Comparison of ENCODE assay signal across 9 cellular contexts in genomic region chr6:125904871-125905270, GRCh38. TPM values are rescaled to one million over a fixed set of nuclear protein-coding genes. Genes with fewer than 3 reads are reported as not detected.
A peak's percentile ranks its signal among the peaks of the same experiment; 100 is the strongest.
DNase-seq lines count a peak whose midpoint lies in the region; ATAC-seq, FAIRE-seq and TF ChIP-seq lines count a peak whose summit lies in the region.
"Had no signal": no experiment of that assay in that cellular context is flagged by ENCODE, and none has a peak within 500 bp of the region (broad histone marks: within the 10 kb centered on the region; RNA-seq: fewer than 3 reads in every experiment).

No MANE protein-coding gene starts in this region.

- H3K79me2 ChIP-seq in keratinocyte (ENCODE audit: control insufficient read depth, insufficient read depth, low read length), result no peaks in the 10 kb centered on the region

- dilution Hi-C loops in keratinocyte (cut with MboI; ENCODE audit: extremely low pct_ligation_motif_present, low sequenced_read_pairs), result no loop called here

- H3K4me1 ChIP-seq in keratinocyte (ENCODE audit: control insufficient read depth, extremely low read depth, insufficient read depth, low read length) (peaks cover 7% of the 10 kb centered on the region), tibial artery (no peaks in the 10 kb centered on the region)

- no peaks in the 10 kb centered on the region for H3K9me1 ChIP-seq in keratinocyte (ENCODE audit: control insufficient read depth, extremely low read depth, insufficient read depth, low read length)

- no peak overlapping the region for H2AFZ ChIP-seq in keratinocyte (ENCODE audit: control insufficient read depth, low read length)

- peaks cover 8% of the 10 kb centered on the region for H3K4me1 Mint-ChIP-seq in WTC11

- H3K36me3 ChIP-seq in keratinocyte (ENCODE audit: control insufficient read depth in 2 of 2, extremely low read depth in 1 of 2, insufficient read depth in 2 of 2, low read length in 2 of 2) (no peaks in the 10 kb centered on the region), tibial artery (peaks cover 21 to 35% (median 31%) of the 10 kb centered on the region in 3 donors)

- POLR2A ChIA-PET in WTC11 (lab: Charles Lee), result no interaction called here

- H3K9me3 ChIP-seq in keratinocyte (ENCODE audit: control insufficient read depth, low read depth, low read length) (no peaks in the 10 kb centered on the region), tibial artery (no peaks in the 10 kb centered on the region)

- ATAC-seq in GM18502 (IDR thresholded peaks at IDR 0.05; ENCODE audit: poor library complexity, unreplicated experiment) (peak; percentile 77), HG02870 (IDR thresholded peaks at IDR 0.05; ENCODE audit: unreplicated experiment) (peak; percentile 91), WTC11 (no peak), HG02970 (IDR thresholded peaks at IDR 0.05; ENCODE audit: low FRiP score, unreplicated experiment) (no peak)

- H3K27me3 ChIP-seq in keratinocyte (ENCODE audit: control insufficient read depth, extremely low read depth, insufficient read depth, low read length), result no peaks in the 10 kb centered on the region
- H3K27me3 ChIP-seq in tibial artery, result no peaks in the 10 kb centered on the region

- TF ChIP-seq CTCF in WTC11 (IDR thresholded peaks at IDR 0.05) (no peak), keratinocyte (optimal IDR thresholded peaks at IDR 0.05 in 1 of 3, IDR thresholded peaks at IDR 0.05 in 1 of 3, conservative IDR thresholded peaks at IDR 0.05 in 1 of 3; ENCODE audit: extremely low read depth in 1 of 3, insufficient read depth in 2 of 3, low read length in 3 of 3) (no peak), tibial artery (IDR thresholded peaks at IDR 0.05) (no peak)

- no peaks in the 10 kb centered on the region for H4K20me1 ChIP-seq in keratinocyte (ENCODE audit: control insufficient read depth, extremely low read depth, insufficient read depth, low read length)

- no peaks in the 10 kb centered on the region for H3K9me3 Mint-ChIP-seq in WTC11

- intact Hi-C loops in tibial artery (cut with DNase I; ENCODE audit: low total_unique reads), result no loop called here

- H3K4me3 ChIP-seq in keratinocyte (ENCODE audit: control insufficient read depth in 2 of 3, extremely low read depth in 1 of 3, insufficient read depth in 2 of 3, low read depth in 1 of 3, low read length in 3 of 3) (no peak overlapping the region), tibial artery (no peak overlapping the region)

- DNase-seq in WTC11 (ENCODE audit: low spot score) (no peak), keratinocyte (ENCODE audit: low read depth, low spot score) (peak; percentile 77), NCI-H1694 treated with DMSO at 0.1 percent for 48 hours (lab: John Stamatoyannopoulos, UW) (no peak), NCI-H2107 treated with DMSO at 0.1 percent for 48 hours (lab: John Stamatoyannopoulos, UW; ENCODE audit: unreplicated experiment) (no peak), tibial artery (no peak)

- CTCF ChIA-PET in WTC11 (lab: Charles Lee), result interaction anchor here (0.7 to 3.8 kb wide), 6 partner anchors 8 to 140 kb away, joined by 3 to 27 read pairs (median 12); partner anchors contain the start of genes HINT3 and NCOA7

- H3K27ac Mint-ChIP-seq in WTC11, result peak overlapping the region; percentile 89

- H3K4me3 Mint-ChIP-seq in WTC11, result no peak overlapping the region

- H3K4me2 ChIP-seq in keratinocyte (ENCODE audit: control insufficient read depth, extremely low read depth, insufficient read depth, low read depth, low read length), result peak overlapping the region; percentile 2

- no peaks in the 10 kb centered on the region; the same call in 1 of the 2 replicates for H3K27me3 Mint-ChIP-seq in WTC11 (ENCODE audit: low read depth)

- H3K9ac ChIP-seq in keratinocyte (ENCODE audit: control insufficient read depth, extremely low read depth, insufficient read depth, low read length), result no peak overlapping the region

- peak; percentile 97 for FAIRE-seq in keratinocyte (lab: Jason Lieb, UNC)
- FAIRE-seq: endothelial cell of umbilical vein had no signal

- no peaks in the 10 kb centered on the region for H3K36me3 Mint-ChIP-seq in WTC11

- peak overlapping the region; percentile 10 for H3K27ac ChIP-seq in keratinocyte (ENCODE audit: control insufficient read depth, insufficient read depth, low read length)
- no peak overlapping the region for H3K27ac ChIP-seq in tibial artery

TF ChIP-seq in WTC11, 78 proteins besides CTCF, POLR2A, EP300 and RAD21 (continues in another document):
- no peak for TF ChIP-seq ATF1 (CRISPR knock-in tag; IDR thresholded peaks at IDR 0.05)
- no peak for TF ChIP-seq TEAD4 (CRISPR knock-in tag; IDR thresholded peaks at IDR 0.05)
- TF ChIP-seq RELA (CRISPR knock-in tag; IDR thresholded peaks at IDR 0.05; ENCODE audit: borderline replicate concordance), result no peak
- no peak for TF ChIP-seq PRDM15 (CRISPR knock-in tag; IDR thresholded peaks at IDR 0.05)
- TF ChIP-seq E2F5 (CRISPR knock-in tag; IDR thresholded peaks at IDR 0.05), result no peak
- no peak for TF ChIP-seq ATF2 (CRISPR knock-in tag; IDR thresholded peaks at IDR 0.05; ENCODE audit: borderline replicate concordance, low read depth)
- TF ChIP-seq ZBTB21 (CRISPR knock-in tag; IDR thresholded peaks at IDR 0.05; ENCODE audit: borderline replicate concordance), result no peak
- TF ChIP-seq NFYB (CRISPR knock-in tag; conservative IDR thresholded peaks at IDR 0.05; ENCODE audit: low read depth), result no peak
- no peak for TF ChIP-seq CDX4 (CRISPR knock-in tag; IDR thresholded peaks at IDR 0.05; ENCODE audit: borderline replicate concordance)
- no peak for TF ChIP-seq NFATC4 (CRISPR knock-in tag; IDR thresholded peaks at IDR 0.05)
- TF ChIP-seq FOXP1 (CRISPR knock-in tag; IDR thresholded peaks at IDR 0.05; ENCODE audit: borderline replicate concordance), result no peak
- TF ChIP-seq OVOL2 (CRISPR knock-in tag; IDR thresholded peaks at IDR 0.05; ENCODE audit: borderline replicate concordance), result no peak
- TF ChIP-seq ZNF232 (CRISPR knock-in tag; IDR thresholded peaks at IDR 0.05), result no peak
- no peak for TF ChIP-seq SOX15 (CRISPR knock-in tag; IDR thresholded peaks at IDR 0.05)

RNA-seq across cellular contexts. Expression of gene HINT3, which starts 51.7 kb away (rescaled TPM):
- 9.4 to 10.2 TPM (median 9.9 TPM) in 3 replicates for total RNA-seq in WTC11 (2021)
- polyA plus RNA-seq in keratinocyte, result 1.5 to 3.9 TPM (median 2.9 TPM) in 3 replicates
- 39.6 TPM for polyA plus RNA-seq in keratinocyte (2011; ENCODE audit: low read depth)
- 3.5 and 4.5 TPM in 2 replicates for polyA plus RNA-seq in keratinocyte (2011; cell fraction: cytosol; rRNA removed)
- polyA plus RNA-seq in keratinocyte (2011; cell fraction: nucleus; rRNA removed), result 1.9 TPM in 2 replicates
- 7.4 and 19.7 TPM in 2 replicates for polyA plus RNA-seq in keratinocyte (2012; ENCODE audit: low replicate concordance)
- 0.52 to 1.4 TPM (median 0.99 TPM) in 3 replicates for polyA minus RNA-seq in keratinocyte
- polyA minus RNA-seq in keratinocyte (2011; cell fraction: cytosol; rRNA and poly(A)+ RNA removed), result 6.7 TPM
- polyA minus RNA-seq in keratinocyte (2011; cell fraction: nucleus; rRNA and poly(A)+ RNA removed), result 1.9 and 3.3 TPM in 2 replicates

Comparison
In these comparisons a context has a peak if more than half of its experiments do, and no peak if none do; other contexts are left out.
1. ATAC-seq: peak in GM18502 (single experiment) and HG02870 (single experiment); none in WTC11 (single experiment) and HG02970 (single experiment).